In the genomic region with DNA sequence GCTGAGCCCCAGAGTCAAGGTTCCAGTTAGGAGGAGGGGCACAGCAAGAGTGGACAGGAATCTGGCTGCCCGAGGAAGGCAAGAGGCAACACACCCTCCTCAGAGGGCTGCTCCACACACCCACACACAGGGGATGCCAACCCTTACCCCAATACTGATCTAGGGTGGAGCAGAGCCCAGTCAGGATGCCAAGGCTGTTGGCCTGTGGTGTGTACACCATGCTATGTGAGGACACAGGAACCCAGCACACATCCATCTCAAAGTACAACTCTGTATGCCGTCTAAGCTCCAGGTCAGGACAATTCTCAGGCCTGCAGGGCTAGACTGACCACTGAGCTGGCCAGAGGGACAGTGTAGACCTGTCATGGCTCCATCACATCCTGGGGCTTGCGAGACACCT, we compare ENCODE assay signal across 17 cellular contexts. TPM values are rescaled to one million over a fixed set of nuclear protein-coding genes. Genes with fewer than 3 reads are reported as not detected.
DNase-seq lines count a peak whose midpoint lies in the region; ATAC-seq and TF ChIP-seq lines count a peak whose summit lies in the region.
"Had no signal": no experiment of that assay in that cellular context is flagged by ENCODE, and none has a peak within 500 bp of the region (broad histone marks: within the 10 kb centered on the region; RNA-seq: fewer than 3 reads in every experiment).

No MANE protein-coding gene starts in this region.

- H3K9ac ChIP-seq in PC-3 (ENCODE audit: low read length): no peak overlapping the region
- H3K9ac ChIP-seq: KMS-11 had no signal

- H3K9me2 ChIP-seq in PC-3 (replicated peaks; ENCODE audit: low read length): no peaks in the 10 kb centered on the region

- DNase-seq in left ventricle myocardium inferior: no peak
- no peak for DNase-seq in Right ventricle myocardium superior
- no peak for DNase-seq in lower lobe of right lung
- DNase-seq in ureter (ENCODE audit: low spot score): peak; percentile 72
- DNase-seq in PC-3: no peak
- DNase-seq: activated CD4-positive, alpha-beta T cell treated with anti-CD3 and anti-CD28 coated beads for 48 hours; activated T-cell treated with anti-CD3 and anti-CD28 coated beads, Interleukin-2, amount 50 U/mL, for 1 hour; amniotic stem cell; effector CD4-positive, alpha-beta T cell; immature natural killer cell; NCI-H1930; RPMI8226; upper lobe of left lung had no signal

- H3K9me3 ChIP-seq in left ventricle myocardium inferior (replicated peaks): no peaks in the 10 kb centered on the region
- no peaks in the 10 kb centered on the region for H3K9me3 ChIP-seq in lower lobe of right lung
- H3K9me3 ChIP-seq in PC-3 (ENCODE audit: low read length): no peaks in the 10 kb centered on the region
- H3K9me3 ChIP-seq: prostate gland, upper lobe of left lung had no signal

- H3K4me1 ChIP-seq in left ventricle myocardium inferior (peaks cover 82% of the 10 kb centered on the region), lower lobe of right lung (peaks cover 41% of the 10 kb centered on the region), PC-3 (ENCODE audit: insufficient read depth, low read length) (peaks cover 14% of the 10 kb centered on the region)
- H3K4me1 ChIP-seq: prostate gland had no signal

- peaks cover 52% of the 10 kb centered on the region for H3K79me2 ChIP-seq in PC-3 (ENCODE audit: low read length)

- H3K27me3 ChIP-seq in left ventricle myocardium inferior (ENCODE audit: low read depth) (no peaks in the 10 kb centered on the region), lower lobe of right lung (ENCODE audit: low read depth) (no peaks in the 10 kb centered on the region), PC-3 (ENCODE audit: low read length) (no peaks in the 10 kb centered on the region)
- H3K27me3 ChIP-seq: upper lobe of left lung had no signal

- H3K36me3 ChIP-seq in left ventricle myocardium inferior: no peaks in the 10 kb centered on the region
- H3K36me3 ChIP-seq in lower lobe of right lung: no peaks in the 10 kb centered on the region
- no peaks in the 10 kb centered on the region for H3K36me3 ChIP-seq in PC-3 (ENCODE audit: low read depth, low read length)
- H3K36me3 ChIP-seq: prostate gland, upper lobe of left lung had no signal

- no peak overlapping the region for H3K4me2 ChIP-seq in PC-3 (ENCODE audit: low read length)
- H3K4me2 ChIP-seq: KMS-11 had no signal

- no peaks in the 10 kb centered on the region for H3F3A ChIP-seq in PC-3 (ENCODE audit: low read length, unreplicated experiment)

- intact Hi-C loops in left ventricle myocardium inferior (cut with micrococcal nuclease) (no loop called here), Right ventricle myocardium superior (cut with DNase I) (no loop called here), lower lobe of right lung (cut with DNase I) (no loop called here), PC-3 (cut with micrococcal nuclease) (no loop called here)

- POLR2A ChIA-PET in PC-3 (lab: Charles Lee; ENCODE audit: unreplicated experiment): no interaction called here

- H2AFZ ChIP-seq in PC-3 (ENCODE audit: low read length): no peak overlapping the region

- no peak for TF ChIP-seq CTCF in left ventricle myocardium inferior (IDR thresholded peaks at IDR 0.05; ENCODE audit: borderline replicate concordance)
- no peak for TF ChIP-seq CTCF in lower lobe of right lung (IDR thresholded peaks at IDR 0.05)
- TF ChIP-seq CTCF in PC-3 (conservative IDR thresholded peaks at IDR 0.05; ENCODE audit: low read depth, low read length): no peak

- no TSS peak for BruUV-seq in PC-3 (replicated peaks; lab: Mats Ljungman, UMichigan)

- CTCF ChIA-PET in PC-3 (lab: Charles Lee): no interaction called here

- peak overlapping the region; percentile 90 for H3K27ac ChIP-seq in left ventricle myocardium inferior (replicated peaks)
- peak overlapping the region; percentile 16 for H3K27ac ChIP-seq in lower lobe of right lung
- H3K27ac ChIP-seq in PC-3 (ENCODE audit: low read length): no peak overlapping the region
- H3K27ac ChIP-seq: KMS-11, prostate gland, upper lobe of left lung had no signal

- no peaks in the 10 kb centered on the region for H4K20me1 ChIP-seq in PC-3 (ENCODE audit: low read length)

- ATAC-seq in Right ventricle myocardium superior (ENCODE audit: poor library complexity) (no peak), lower lobe of right lung (peak in 1 of 2 donors; percentile 11), PC-3 (no peak), HG03025 (IDR thresholded peaks at IDR 0.05; ENCODE audit: low FRiP score, unreplicated experiment) (no peak)

- H3K4me3 ChIP-seq in left ventricle myocardium inferior: no peak overlapping the region
- H3K4me3 ChIP-seq in lower lobe of right lung: no peak overlapping the region
- no peak overlapping the region for H3K4me3 ChIP-seq in PC-3 (ENCODE audit: low read length)
- H3K4me3 ChIP-seq: prostate gland, upper lobe of left lung had no signal

RNA-seq across cellular contexts. Expression of a gene that starts 2.6 kb away (rescaled TPM):
- total RNA-seq in left ventricle myocardium inferior (27.2 TPM), Right ventricle myocardium superior (26.3 TPM), lower lobe of right lung (32.8 TPM), ureter (170 TPM), PC-3 (2014; rRNA removed) (21.9 and 29.4 TPM in 2 replicates)

RNA-seq across cellular contexts. Expression of a gene that starts 27.2 kb away (rescaled TPM):
- total RNA-seq in left ventricle myocardium inferior (0.08 TPM), Right ventricle myocardium superior (0.08 TPM), lower lobe of right lung (1.1 TPM), ureter (5.8 TPM), PC-3 (2014; rRNA removed) (not detected in 2 replicates)

RNA-seq across cellular contexts. Expression of a gene that starts 37.1 kb away (rescaled TPM):
- total RNA-seq in left ventricle myocardium inferior: 11.9 TPM
- 9.1 TPM for total RNA-seq in Right ventricle myocardium superior
- 10.8 TPM for total RNA-seq in lower lobe of right lung
- 19.9 TPM for total RNA-seq in ureter
- 5.7 and 9.5 TPM in 2 replicates for total RNA-seq in PC-3 (2014; rRNA removed)

RNA-seq across cellular contexts. Expression of a gene that starts 38.7 kb away (rescaled TPM):
- total RNA-seq in left ventricle myocardium inferior (not detected), Right ventricle myocardium superior (0.13 TPM), lower lobe of right lung (0.18 TPM), ureter (6.8 TPM), PC-3 (2014; rRNA removed) (0.04 TPM in 1 of 2 replicates, not detected in the other)
- total RNA-seq: mononuclear cell had no signal

RNA-seq across cellular contexts. Expression of a gene that starts 56.0 kb away (rescaled TPM):
- total RNA-seq in left ventricle myocardium inferior: 4.9 TPM
- total RNA-seq in Right ventricle myocardium superior: 3.6 TPM
- 17.3 TPM for total RNA-seq in lower lobe of right lung
- total RNA-seq in ureter: 263 TPM
- 13.6 and 15.7 TPM in 2 replicates for total RNA-seq in PC-3 (2014; rRNA removed)
